1 cellular context compared by ENCODE assay signal in the genomic region with DNA sequence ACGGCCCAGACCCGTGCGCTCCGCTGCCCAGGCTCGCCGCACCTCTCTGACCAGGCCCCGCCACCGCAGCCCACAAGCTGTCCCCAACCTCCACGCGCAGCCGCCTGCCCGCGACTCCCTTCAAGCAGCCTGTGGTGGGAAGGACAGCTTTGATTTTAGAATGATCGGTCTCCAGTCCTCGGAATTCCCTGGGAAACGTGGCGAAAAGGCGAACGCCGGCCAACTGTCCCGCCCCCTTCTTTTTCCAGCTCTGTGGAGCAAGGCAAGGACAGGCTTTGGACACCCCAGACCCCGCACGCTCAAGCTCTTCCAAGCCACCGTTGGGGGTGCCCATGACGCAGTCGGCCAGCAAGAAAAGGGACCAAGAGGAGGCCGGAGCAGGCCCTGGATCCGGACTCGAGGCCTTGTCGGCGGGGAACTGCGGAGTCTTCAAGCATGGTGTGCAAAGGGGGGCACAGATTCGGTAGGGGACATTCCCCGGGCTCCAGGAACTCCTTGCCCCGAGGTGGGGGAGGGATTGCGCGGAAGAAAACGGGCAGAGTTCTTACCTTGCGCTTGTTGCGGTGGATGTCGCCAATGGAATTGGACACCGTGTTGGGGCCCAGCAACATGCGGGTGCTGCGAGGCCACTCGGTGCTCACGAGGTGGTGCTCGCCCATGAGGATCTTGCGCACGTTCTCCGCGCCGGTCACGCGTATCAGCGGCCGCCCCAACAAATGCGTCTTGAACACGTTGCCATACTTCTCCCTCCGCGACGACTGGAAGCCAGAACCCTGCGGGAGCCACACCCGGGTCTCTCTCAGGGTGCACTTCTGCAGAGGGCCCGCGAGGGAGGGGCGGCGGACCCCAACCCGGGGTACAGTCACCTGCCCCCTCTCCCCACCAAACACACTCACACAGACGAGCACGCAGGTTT.
A peak's percentile ranks its signal among the peaks of the same experiment; 100 is the strongest.
TF ChIP-seq lines count a peak whose summit lies in the region.

No MANE protein-coding gene starts in this region.

TF ChIP-seq in H1, 55 proteins besides CTCF, POLR2A, EP300 and RAD21:
- TF ChIP-seq RNF2 (IDR thresholded peaks at IDR 0.05; ENCODE audit: borderline replicate concordance, low read depth, low read length, missing control alignments, poor library complexity, severe bottlenecking) (peak; percentile 81), SUZ12 (IDR thresholded peaks at IDR 0.05; ENCODE audit: low read length) (peak; percentile 92), JUN (IDR thresholded peaks at IDR 0.05; ENCODE audit: low read depth, low read length) (no peak), SP1 (IDR thresholded peaks at IDR 0.05; ENCODE audit: low read depth, low read length) (no peak), CHD1 (IDR thresholded peaks at IDR 0.05; ENCODE audit: low read depth, low read length) (no peak), BACH1 (IDR thresholded peaks at IDR 0.05; ENCODE audit: low read length) (no peak), MAFK (IDR thresholded peaks at IDR 0.05; ENCODE audit: low read depth, low read length) (no peak), SIX5 (IDR thresholded peaks at IDR 0.05; ENCODE audit: low read depth, low read length) (no peak), RXRA (IDR thresholded peaks at IDR 0.05; ENCODE audit: insufficient read depth, low read depth, low read length) (no peak), CBX8 (IDR thresholded peaks at IDR 0.05; ENCODE audit: borderline replicate concordance, low read depth, low read length) (no peak), KDM5A (IDR thresholded peaks at IDR 0.05; ENCODE audit: low read length) (no peak), SRF (IDR thresholded peaks at IDR 0.05; ENCODE audit: low read depth, low read length) (no peak), POU5F1 (IDR thresholded peaks at IDR 0.05; ENCODE audit: low read depth, low read length) (no peak), TAF7 (optimal IDR thresholded peaks at IDR 0.05; ENCODE audit: borderline replicate concordance, low read depth, low read length) (no peak), TCF12 (IDR thresholded peaks at IDR 0.05; ENCODE audit: low read depth, low read length) (no peak), SP4 (IDR thresholded peaks at IDR 0.05; ENCODE audit: low read length) (no peak), BRCA1 (IDR thresholded peaks at IDR 0.05; ENCODE audit: low read depth, low read length) (no peak), CREB1 (IDR thresholded peaks at IDR 0.05) (no peak), TEAD4 (IDR thresholded peaks at IDR 0.05; ENCODE audit: low read depth, low read length) (no peak), PHF8 (conservative IDR thresholded peaks at IDR 0.05; ENCODE audit: low read depth, low read length) (no peak), RBBP5 (IDR thresholded peaks at IDR 0.05; ENCODE audit: borderline replicate concordance, low read depth, low read length) (no peak), RFX5 (IDR thresholded peaks at IDR 0.05; ENCODE audit: borderline replicate concordance, low read depth, low read length) (no peak), KDM4A (IDR thresholded peaks at IDR 0.05; ENCODE audit: low read depth, low read length, severe bottlenecking) (peak; percentile 16), CBX5 (IDR thresholded peaks at IDR 0.05; ENCODE audit: low read depth, low read length) (no peak), JUND (IDR thresholded peaks at IDR 0.05; ENCODE audit: low read length) (no peak), ASH2L (IDR thresholded peaks at IDR 0.05; ENCODE audit: low read length) (no peak), ZNF274 (IDR thresholded peaks at IDR 0.05; ENCODE audit: borderline replicate concordance, extremely low read depth, low read length) (no peak), TAF1 (IDR thresholded peaks at IDR 0.05; ENCODE audit: low read depth, low read length) (no peak), CHD2 (IDR thresholded peaks at IDR 0.05; ENCODE audit: low read length) (no peak), EZH2 (IDR thresholded peaks at IDR 0.05; ENCODE audit: low read depth, low read length, severe bottlenecking) (peak; percentile 88), SIRT6 (IDR thresholded peaks at IDR 0.05; ENCODE audit: low read length) (no peak), BCL11A (IDR thresholded peaks at IDR 0.05; ENCODE audit: low read depth in 2 of 2, low read length in 2 of 2) (no peak), EGR1 (IDR thresholded peaks at IDR 0.05; ENCODE audit: borderline replicate concordance, low read depth, low read length) (no peak)
- TF ChIP-seq, protein P1, sequence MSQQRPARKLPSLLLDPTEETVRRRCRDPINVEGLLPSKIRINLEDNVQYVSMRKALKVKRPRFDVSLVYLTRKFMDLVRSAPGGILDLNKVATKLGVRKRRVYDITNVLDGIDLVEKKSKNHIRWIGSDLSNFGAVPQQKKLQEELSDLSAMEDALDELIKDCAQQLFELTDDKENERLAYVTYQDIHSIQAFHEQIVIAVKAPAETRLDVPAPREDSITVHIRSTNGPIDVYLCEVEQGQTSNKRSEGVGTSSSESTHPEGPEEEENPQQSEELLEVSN (IDR thresholded peaks at IDR 0.05) = peak; percentile 84
- TF ChIP-seq, protein P2, sequence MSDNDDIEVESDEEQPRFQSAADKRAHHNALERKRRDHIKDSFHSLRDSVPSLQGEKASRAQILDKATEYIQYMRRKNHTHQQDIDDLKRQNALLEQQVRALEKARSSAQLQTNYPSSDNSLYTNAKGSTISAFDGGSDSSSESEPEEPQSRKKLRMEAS (IDR thresholded peaks at IDR 0.05) = peak; percentile 92
- TF ChIP-seq, protein P3, sequence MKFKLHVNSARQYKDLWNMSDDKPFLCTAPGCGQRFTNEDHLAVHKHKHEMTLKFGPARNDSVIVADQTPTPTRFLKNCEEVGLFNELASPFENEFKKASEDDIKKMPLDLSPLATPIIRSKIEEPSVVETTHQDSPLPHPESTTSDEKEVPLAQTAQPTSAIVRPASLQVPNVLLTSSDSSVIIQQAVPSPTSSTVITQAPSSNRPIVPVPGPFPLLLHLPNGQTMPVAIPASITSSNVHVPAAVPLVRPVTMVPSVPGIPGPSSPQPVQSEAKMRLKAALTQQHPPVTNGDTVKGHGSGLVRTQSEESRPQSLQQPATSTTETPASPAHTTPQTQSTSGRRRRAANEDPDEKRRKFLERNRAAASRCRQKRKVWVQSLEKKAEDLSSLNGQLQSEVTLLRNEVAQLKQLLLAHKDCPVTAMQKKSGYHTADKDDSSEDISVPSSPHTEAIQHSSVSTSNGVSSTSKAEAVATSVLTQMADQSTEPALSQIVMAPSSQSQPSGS (IDR thresholded peaks at IDR 0.05; ENCODE audit: low read length) = no peak
- TF ChIP-seq, protein P4, sequence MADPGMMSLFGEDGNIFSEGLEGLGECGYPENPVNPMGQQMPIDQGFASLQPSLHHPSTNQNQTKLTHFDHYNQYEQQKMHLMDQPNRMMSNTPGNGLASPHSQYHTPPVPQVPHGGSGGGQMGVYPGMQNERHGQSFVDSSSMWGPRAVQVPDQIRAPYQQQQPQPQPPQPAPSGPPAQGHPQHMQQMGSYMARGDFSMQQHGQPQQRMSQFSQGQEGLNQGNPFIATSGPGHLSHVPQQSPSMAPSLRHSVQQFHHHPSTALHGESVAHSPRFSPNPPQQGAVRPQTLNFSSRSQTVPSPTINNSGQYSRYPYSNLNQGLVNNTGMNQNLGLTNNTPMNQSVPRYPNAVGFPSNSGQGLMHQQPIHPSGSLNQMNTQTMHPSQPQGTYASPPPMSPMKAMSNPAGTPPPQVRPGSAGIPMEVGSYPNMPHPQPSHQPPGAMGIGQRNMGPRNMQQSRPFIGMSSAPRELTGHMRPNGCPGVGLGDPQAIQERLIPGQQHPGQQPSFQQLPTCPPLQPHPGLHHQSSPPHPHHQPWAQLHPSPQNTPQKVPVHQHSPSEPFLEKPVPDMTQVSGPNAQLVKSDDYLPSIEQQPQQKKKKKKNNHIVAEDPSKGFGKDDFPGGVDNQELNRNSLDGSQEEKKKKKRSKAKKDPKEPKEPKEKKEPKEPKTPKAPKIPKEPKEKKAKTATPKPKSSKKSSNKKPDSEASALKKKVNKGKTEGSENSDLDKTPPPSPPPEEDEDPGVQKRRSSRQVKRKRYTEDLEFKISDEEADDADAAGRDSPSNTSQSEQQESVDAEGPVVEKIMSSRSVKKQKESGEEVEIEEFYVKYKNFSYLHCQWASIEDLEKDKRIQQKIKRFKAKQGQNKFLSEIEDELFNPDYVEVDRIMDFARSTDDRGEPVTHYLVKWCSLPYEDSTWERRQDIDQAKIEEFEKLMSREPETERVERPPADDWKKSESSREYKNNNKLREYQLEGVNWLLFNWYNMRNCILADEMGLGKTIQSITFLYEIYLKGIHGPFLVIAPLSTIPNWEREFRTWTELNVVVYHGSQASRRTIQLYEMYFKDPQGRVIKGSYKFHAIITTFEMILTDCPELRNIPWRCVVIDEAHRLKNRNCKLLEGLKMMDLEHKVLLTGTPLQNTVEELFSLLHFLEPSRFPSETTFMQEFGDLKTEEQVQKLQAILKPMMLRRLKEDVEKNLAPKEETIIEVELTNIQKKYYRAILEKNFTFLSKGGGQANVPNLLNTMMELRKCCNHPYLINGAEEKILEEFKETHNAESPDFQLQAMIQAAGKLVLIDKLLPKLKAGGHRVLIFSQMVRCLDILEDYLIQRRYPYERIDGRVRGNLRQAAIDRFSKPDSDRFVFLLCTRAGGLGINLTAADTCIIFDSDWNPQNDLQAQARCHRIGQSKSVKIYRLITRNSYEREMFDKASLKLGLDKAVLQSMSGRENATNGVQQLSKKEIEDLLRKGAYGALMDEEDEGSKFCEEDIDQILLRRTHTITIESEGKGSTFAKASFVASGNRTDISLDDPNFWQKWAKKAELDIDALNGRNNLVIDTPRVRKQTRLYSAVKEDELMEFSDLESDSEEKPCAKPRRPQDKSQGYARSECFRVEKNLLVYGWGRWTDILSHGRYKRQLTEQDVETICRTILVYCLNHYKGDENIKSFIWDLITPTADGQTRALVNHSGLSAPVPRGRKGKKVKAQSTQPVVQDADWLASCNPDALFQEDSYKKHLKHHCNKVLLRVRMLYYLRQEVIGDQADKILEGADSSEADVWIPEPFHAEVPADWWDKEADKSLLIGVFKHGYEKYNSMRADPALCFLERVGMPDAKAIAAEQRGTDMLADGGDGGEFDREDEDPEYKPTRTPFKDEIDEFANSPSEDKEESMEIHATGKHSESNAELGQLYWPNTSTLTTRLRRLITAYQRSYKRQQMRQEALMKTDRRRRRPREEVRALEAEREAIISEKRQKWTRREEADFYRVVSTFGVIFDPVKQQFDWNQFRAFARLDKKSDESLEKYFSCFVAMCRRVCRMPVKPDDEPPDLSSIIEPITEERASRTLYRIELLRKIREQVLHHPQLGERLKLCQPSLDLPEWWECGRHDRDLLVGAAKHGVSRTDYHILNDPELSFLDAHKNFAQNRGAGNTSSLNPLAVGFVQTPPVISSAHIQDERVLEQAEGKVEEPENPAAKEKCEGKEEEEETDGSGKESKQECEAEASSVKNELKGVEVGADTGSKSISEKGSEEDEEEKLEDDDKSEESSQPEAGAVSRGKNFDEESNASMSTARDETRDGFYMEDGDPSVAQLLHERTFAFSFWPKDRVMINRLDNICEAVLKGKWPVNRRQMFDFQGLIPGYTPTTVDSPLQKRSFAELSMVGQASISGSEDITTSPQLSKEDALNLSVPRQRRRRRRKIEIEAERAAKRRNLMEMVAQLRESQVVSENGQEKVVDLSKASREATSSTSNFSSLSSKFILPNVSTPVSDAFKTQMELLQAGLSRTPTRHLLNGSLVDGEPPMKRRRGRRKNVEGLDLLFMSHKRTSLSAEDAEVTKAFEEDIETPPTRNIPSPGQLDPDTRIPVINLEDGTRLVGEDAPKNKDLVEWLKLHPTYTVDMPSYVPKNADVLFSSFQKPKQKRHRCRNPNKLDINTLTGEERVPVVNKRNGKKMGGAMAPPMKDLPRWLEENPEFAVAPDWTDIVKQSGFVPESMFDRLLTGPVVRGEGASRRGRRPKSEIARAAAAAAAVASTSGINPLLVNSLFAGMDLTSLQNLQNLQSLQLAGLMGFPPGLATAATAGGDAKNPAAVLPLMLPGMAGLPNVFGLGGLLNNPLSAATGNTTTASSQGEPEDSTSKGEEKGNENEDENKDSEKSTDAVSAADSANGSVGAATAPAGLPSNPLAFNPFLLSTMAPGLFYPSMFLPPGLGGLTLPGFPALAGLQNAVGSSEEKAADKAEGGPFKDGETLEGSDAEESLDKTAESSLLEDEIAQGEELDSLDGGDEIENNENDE (IDR thresholded peaks at IDR 0.05; ENCODE audit: insufficient replicate concordance, low read length) = no peak
- TF ChIP-seq, protein P5, sequence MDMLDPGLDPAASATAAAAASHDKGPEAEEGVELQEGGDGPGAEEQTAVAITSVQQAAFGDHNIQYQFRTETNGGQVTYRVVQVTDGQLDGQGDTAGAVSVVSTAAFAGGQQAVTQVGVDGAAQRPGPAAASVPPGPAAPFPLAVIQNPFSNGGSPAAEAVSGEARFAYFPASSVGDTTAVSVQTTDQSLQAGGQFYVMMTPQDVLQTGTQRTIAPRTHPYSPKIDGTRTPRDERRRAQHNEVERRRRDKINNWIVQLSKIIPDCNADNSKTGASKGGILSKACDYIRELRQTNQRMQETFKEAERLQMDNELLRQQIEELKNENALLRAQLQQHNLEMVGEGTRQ (IDR thresholded peaks at IDR 0.05; ENCODE audit: low read length) = no peak
TF ChIP-seq in H1: peak in this region for 6.
